23 cellular contexts compared by ENCODE assay signal in the genomic region with DNA sequence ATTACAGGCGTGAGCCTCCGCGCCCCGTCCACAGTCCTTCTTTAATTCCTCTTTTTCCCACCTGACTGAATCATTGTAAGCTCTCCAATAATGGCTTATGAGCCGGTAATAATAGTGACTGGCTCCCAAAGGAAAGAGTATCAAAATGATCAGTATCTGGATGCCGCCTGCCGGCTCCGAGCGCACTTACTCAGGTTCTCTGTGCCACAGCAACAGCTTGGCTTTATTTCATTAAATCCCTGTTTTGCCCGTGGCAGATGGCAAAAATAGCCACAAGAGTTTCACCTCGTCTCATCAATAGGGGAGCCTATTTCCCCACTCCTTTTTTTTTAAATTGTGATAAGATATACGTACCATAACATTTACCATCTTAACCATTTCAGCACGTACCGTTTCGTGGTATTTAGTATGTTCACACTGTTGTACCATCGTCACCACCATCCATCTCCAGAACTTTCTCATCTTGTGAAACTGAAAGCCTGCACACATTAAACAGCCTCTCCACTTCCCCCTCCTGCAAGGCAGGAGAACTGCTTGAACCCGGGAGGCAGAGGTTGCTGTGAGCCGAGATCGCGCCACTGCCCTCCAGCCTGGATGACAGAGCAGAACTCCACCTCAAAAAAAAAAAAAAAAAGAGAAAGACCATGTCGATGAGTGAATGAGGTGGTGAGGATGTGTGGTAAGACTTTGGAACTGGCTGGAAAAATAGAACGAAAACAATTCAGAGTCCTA.
A peak's percentile ranks its signal among the peaks of the same experiment; 100 is the strongest.
DNase-seq lines count a peak whose midpoint lies in the region; TF ChIP-seq lines count a peak whose summit lies in the region.
"Had no signal": no experiment of that assay in that cellular context is flagged by ENCODE, and none has a peak within 500 bp of the region (broad histone marks: within the 10 kb centered on the region; RNA-seq: fewer than 3 reads in every experiment).

No MANE protein-coding gene starts in this region.

- in situ Hi-C loops in mammary epithelial cell (cut with MboI; ENCODE audit: low sequenced_read_pairs in 2 of 2) = no loop called here

- no peak overlapping the region for H2AFZ ChIP-seq in mammary epithelial cell (ENCODE audit: low read depth, low read length)
- H2AFZ ChIP-seq: parathyroid adenoma had no signal

- no peaks in the 10 kb centered on the region for H3K79me2 ChIP-seq in mammary epithelial cell (ENCODE audit: insufficient read depth, low read length)
- H3K79me2 ChIP-seq: parathyroid adenoma had no signal

- no peak overlapping the region for H3K4me3 ChIP-seq in mammary epithelial cell (replicated peaks in 1 of 3; ENCODE audit: insufficient read depth in 1 of 3, low read depth in 2 of 3, low read length in 3 of 3)
- no peak overlapping the region for H3K4me3 ChIP-seq in dorsolateral prefrontal cortex
- no peak overlapping the region for H3K4me3 ChIP-seq in uterus
- H3K4me3 ChIP-seq: left ventricle myocardium inferior had no signal

- no peak overlapping the region for H3K4me2 ChIP-seq in mammary epithelial cell (ENCODE audit: insufficient read depth, low read depth, low read length)

- H3K36me3 ChIP-seq in mammary epithelial cell (ENCODE audit: insufficient read depth, low read length) (no peaks in the 10 kb centered on the region), uterus (no peaks in the 10 kb centered on the region)
- H3K36me3 ChIP-seq: left ventricle myocardium inferior, SJCRH30 had no signal

- H3K27me3 ChIP-seq in mammary epithelial cell (ENCODE audit: insufficient read depth, low read length) (no peaks in the 10 kb centered on the region), dorsolateral prefrontal cortex (no peaks in the 10 kb centered on the region), uterus (no peaks in the 10 kb centered on the region)
- H3K27me3 ChIP-seq: SJCRH30 had no signal

- POLR2A ChIA-PET in MCF 10A (lab: Yijun Ruan, JAX) = no interaction called here

- WGBS in mammary epithelial cell (ENCODE audit: low coverage, missing lambda C conversion rate) = 89% methylated on average over 16 of the region's 22 CpGs

- no peak for TF ChIP-seq POLR2A in uterus (IDR thresholded peaks at IDR 0.05)

- peak overlapping the region; percentile 50 for H3K27ac Mint-ChIP-seq in MCF 10A (ENCODE audit: low read depth, unreplicated experiment)

- H3K9me3 ChIP-seq in mammary epithelial cell (replicated peaks; ENCODE audit: insufficient read depth, low read length) (no peaks in the 10 kb centered on the region), uterus (no peaks in the 10 kb centered on the region)
- H3K9me3 ChIP-seq: left ventricle myocardium inferior, SJCRH30 had no signal

- H4K20me1 ChIP-seq in mammary epithelial cell (ENCODE audit: insufficient read depth, low read length) = no peaks in the 10 kb centered on the region

- H3K36me3 Mint-ChIP-seq in MCF 10A (ENCODE audit: insufficient read depth, unreplicated experiment) = peaks cover 6% of the 10 kb centered on the region
- H3K36me3 Mint-ChIP-seq: brain had no signal

- H3K27ac ChIP-seq in mammary epithelial cell (ENCODE audit: insufficient read depth, low read depth, low read length) (no peak overlapping the region), dorsolateral prefrontal cortex (peak overlapping the region in 35 of 59 donors; percentile 19 to 85 (median 75)), uterus (peak overlapping the region; percentile 79 to 87), substantia nigra (ENCODE audit: low read depth, low read length, poor library complexity, severe bottlenecking) (no peak overlapping the region)
- H3K27ac ChIP-seq: parathyroid adenoma had no signal

- H3K27me3 Mint-ChIP-seq in MCF 10A (ENCODE audit: insufficient read depth, unreplicated experiment) = no peaks in the 10 kb centered on the region

- H3K9ac ChIP-seq in mammary epithelial cell (ENCODE audit: insufficient read depth, low read length) = no peak overlapping the region
- H3K9ac ChIP-seq: parathyroid adenoma had no signal

- no peak for DNase-seq in MCF 10A (ENCODE audit: unreplicated experiment)
- DNase-seq in mammary epithelial cell = no peak
- peak; percentile 91 for DNase-seq in NCI-H524 treated with DMSO at 0.1 percent for 48 hours (lab: John Stamatoyannopoulos, UW)
- no peak for DNase-seq in dorsolateral prefrontal cortex
- no peak for DNase-seq in uterus
- no peak for DNase-seq in HUDEP-2 (lab: John Stamatoyannopoulos, UW; ENCODE audit: unreplicated experiment in 76 of 76)
- no peak for DNase-seq in stimulated activated naive CD4-positive, alpha-beta T cell treated with Interleukin-2 at 50 U/mL for 16 hours (lab: John Stamatoyannopoulos, UW)
- DNase-seq in substantia nigra (lab: John Stamatoyannopoulos, UW) = no peak
- DNase-seq: activated CD4-positive, alpha-beta T cell treated with anti-CD3 and anti-CD28 coated beads for 4 hours; activated effector memory CD4-positive, alpha-beta T cell treated with Interleukin-2 at 50 U/mL for 16 hours; effector CD8-positive, alpha-beta T cell; EL; foreskin melanocyte; hippocampal formation; KG1; left ventricle myocardium inferior; NCI-H1092 treated with DMSO at 0.1 percent for 48 hours; NCI-H2081 treated with DMSO at 0.1 percent for 48 hours; NCI-H526 treated with DMSO at 0.1 percent for 48 hours; SJCRH30 had no signal

- TF ChIP-seq CTCF in MCF 10A (IDR thresholded peaks at IDR 0.05; ENCODE audit: unreplicated experiment) (no peak), mammary epithelial cell (conservative IDR thresholded peaks at IDR 0.05 in 1 of 2, IDR thresholded peaks at IDR 0.05 in 1 of 2; ENCODE audit: extremely low read depth in 1 of 2, insufficient read depth in 1 of 2, low read depth in 1 of 2, low read length in 2 of 2) (no peak), dorsolateral prefrontal cortex (IDR thresholded peaks at IDR 0.05 in 54 of 56, conservative IDR thresholded peaks at IDR 0.05 in 2 of 56; ENCODE audit: low read depth in 1 of 56, partially characterized antibody in 56 of 56) (no peak), uterus (IDR thresholded peaks at IDR 0.05) (no peak)

- BruUV-seq in MCF 10A (replicated peaks; lab: Mats Ljungman, UMichigan) = no TSS peak
- BruUV-seq in mammary epithelial cell (replicated peaks; lab: Mats Ljungman, UMichigan) = no TSS peak

- dilution Hi-C loops in mammary epithelial cell (cut with HindIII; ENCODE audit: low sequenced_read_pairs) = loop anchor here (5.0 kb wide), 1 partner anchor 82 kb away; a partner anchor contains a TSS

- CTCF ChIA-PET in MCF 10A (lab: Yijun Ruan, JAX) (no interaction called here), mammary epithelial cell (lab: Charles Lee; ENCODE audit: low non-redundant PET) (interaction anchor here (0.8 kb wide), 1 partner anchor 39 kb away, joined by 6 read pairs; no protein-coding TSS in a partner anchor)

- peaks cover 29% of the 10 kb centered on the region for H3K4me1 ChIP-seq in mammary epithelial cell (ENCODE audit: insufficient read depth, low read length)
- no peaks in the 10 kb centered on the region for H3K4me1 ChIP-seq in uterus
- H3K4me1 ChIP-seq: left ventricle myocardium inferior, parathyroid adenoma, SJCRH30 had no signal

- H3K4me3 Mint-ChIP-seq in MCF 10A (ENCODE audit: unreplicated experiment) = no peak overlapping the region
- H3K4me3 Mint-ChIP-seq: brain, nephron had no signal

- H3K4me1 Mint-ChIP-seq in MCF 10A (ENCODE audit: insufficient read depth, unreplicated experiment) = peaks cover 21% of the 10 kb centered on the region

- intact Hi-C loops in MCF 10A (cut with micrococcal nuclease) (no loop called here), mammary epithelial cell (cut with micrococcal nuclease) (no loop called here), dorsolateral prefrontal cortex (cut with DNase I) (loop anchor here (2.0 to 10.0 kb wide), 2 partner anchors 88 to 126 kb away; no protein-coding TSS in a partner anchor), uterus (cut with DNase I; ENCODE audit: low total_unique reads) (no loop called here)

- no peaks in the 10 kb centered on the region for H3K9me3 Mint-ChIP-seq in MCF 10A (ENCODE audit: unreplicated experiment)
- H3K9me3 Mint-ChIP-seq: nephron had no signal

Comparison
In these comparisons a context has a peak if more than half of its experiments do, and no peak if none do; other contexts are left out.
1. H3K27ac ChIP-seq: peak in dorsolateral prefrontal cortex (35 of 59) and uterus (2 of 2); none in mammary epithelial cell (single experiment) and substantia nigra (single experiment).
2. intact Hi-C loops: an anchor here in dorsolateral prefrontal cortex (2.0 to 10.0 kb wide); none called in MCF 10A, mammary epithelial cell and uterus.